Comparison of ENCODE assay signal across 1 cellular context in the genomic region with DNA sequence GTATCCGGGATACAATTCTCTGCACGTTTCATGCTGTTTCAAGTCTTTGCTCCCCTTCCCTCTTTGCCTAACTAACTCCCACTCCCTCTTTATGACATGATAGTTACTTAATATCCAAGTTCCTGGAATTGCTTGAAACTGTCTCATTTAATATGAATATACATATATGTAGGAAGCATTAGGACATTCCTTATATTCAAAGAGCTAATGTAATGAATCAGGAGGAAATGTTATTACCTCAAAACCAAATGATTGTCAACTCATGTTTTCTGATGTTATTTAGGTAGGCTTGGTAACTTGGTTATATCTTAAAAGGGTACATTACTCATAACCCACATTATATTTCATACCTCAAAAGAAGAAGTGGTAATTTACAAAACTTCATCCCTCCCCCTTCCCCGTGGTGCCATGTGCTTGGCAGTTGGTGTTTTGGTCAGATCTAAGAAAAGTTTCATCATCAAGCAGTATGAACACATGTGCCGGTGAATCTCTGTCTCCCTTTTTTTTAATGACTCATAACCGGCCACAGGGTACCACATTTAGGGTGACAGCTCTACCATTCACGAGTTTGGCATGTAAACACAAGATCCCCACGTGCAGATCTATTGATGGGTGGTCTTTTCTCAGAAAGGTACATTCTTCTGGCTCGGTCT.
TF ChIP-seq lines count a peak whose summit lies in the region.

No MANE protein-coding gene starts in this region.

TF ChIP-seq in HepG2, 621 proteins besides CTCF, POLR2A, EP300 and RAD21 (continued from another document):
- TF ChIP-seq, protein P1, sequence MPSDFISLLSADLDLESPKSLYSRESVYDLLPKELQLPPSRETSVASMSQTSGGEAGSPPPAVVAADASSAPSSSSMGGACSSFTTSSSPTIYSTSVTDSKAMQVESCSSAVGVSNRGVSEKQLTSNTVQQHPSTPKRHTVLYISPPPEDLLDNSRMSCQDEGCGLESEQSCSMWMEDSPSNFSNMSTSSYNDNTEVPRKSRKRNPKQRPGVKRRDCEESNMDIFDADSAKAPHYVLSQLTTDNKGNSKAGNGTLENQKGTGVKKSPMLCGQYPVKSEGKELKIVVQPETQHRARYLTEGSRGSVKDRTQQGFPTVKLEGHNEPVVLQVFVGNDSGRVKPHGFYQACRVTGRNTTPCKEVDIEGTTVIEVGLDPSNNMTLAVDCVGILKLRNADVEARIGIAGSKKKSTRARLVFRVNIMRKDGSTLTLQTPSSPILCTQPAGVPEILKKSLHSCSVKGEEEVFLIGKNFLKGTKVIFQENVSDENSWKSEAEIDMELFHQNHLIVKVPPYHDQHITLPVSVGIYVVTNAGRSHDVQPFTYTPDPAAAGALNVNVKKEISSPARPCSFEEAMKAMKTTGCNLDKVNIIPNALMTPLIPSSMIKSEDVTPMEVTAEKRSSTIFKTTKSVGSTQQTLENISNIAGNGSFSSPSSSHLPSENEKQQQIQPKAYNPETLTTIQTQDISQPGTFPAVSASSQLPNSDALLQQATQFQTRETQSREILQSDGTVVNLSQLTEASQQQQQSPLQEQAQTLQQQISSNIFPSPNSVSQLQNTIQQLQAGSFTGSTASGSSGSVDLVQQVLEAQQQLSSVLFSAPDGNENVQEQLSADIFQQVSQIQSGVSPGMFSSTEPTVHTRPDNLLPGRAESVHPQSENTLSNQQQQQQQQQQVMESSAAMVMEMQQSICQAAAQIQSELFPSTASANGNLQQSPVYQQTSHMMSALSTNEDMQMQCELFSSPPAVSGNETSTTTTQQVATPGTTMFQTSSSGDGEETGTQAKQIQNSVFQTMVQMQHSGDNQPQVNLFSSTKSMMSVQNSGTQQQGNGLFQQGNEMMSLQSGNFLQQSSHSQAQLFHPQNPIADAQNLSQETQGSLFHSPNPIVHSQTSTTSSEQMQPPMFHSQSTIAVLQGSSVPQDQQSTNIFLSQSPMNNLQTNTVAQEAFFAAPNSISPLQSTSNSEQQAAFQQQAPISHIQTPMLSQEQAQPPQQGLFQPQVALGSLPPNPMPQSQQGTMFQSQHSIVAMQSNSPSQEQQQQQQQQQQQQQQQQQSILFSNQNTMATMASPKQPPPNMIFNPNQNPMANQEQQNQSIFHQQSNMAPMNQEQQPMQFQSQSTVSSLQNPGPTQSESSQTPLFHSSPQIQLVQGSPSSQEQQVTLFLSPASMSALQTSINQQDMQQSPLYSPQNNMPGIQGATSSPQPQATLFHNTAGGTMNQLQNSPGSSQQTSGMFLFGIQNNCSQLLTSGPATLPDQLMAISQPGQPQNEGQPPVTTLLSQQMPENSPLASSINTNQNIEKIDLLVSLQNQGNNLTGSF (CRISPR knock-in tag; IDR thresholded peaks at IDR 0.05) = no peak
TF ChIP-seq in HepG2: peak in this region for 0.
